19 cellular contexts compared by ENCODE assay signal in genomic region chr1:89918794-89919155, GRCh38.
DNase-seq lines count a peak whose midpoint lies in the region; ATAC-seq, FAIRE-seq and TF ChIP-seq lines count a peak whose summit lies in the region.
"Had no signal": no experiment of that assay in that cellular context is flagged by ENCODE, and none has a peak within 500 bp of the region (broad histone marks: within the 10 kb centered on the region; RNA-seq: fewer than 3 reads in every experiment).

No MANE protein-coding gene starts in this region.

- H3K9me3 ChIP-seq in gastrocnemius medialis: no peaks in the 10 kb centered on the region
- H3K9me3 ChIP-seq in CD4-positive, alpha-beta T cell (ENCODE audit: control insufficient read depth, low read length): no peaks in the 10 kb centered on the region
- H3K9me3 ChIP-seq: esophagus muscularis mucosa, mucosa of descending colon, upper lobe of right lung had no signal

- peak; percentile 95 for ATAC-seq in esophagus mucosa
- ATAC-seq in gastrocnemius medialis: peak in 1 of 2 donors; percentile 28
- ATAC-seq in CD4-positive, alpha-beta T cell (ENCODE audit: poor library complexity): no peak
- no peak for ATAC-seq in GM21717 (IDR thresholded peaks at IDR 0.05; ENCODE audit: unreplicated experiment)
- no peak for ATAC-seq in GM19324 (IDR thresholded peaks at IDR 0.05; ENCODE audit: low FRiP score, unreplicated experiment)
- ATAC-seq: HCT116, upper lobe of right lung had no signal

- H3K27ac ChIP-seq in gastrocnemius medialis: peak overlapping the region in 3 of 4 donors; percentile 50 to 75 (median 60)
- no peak overlapping the region for H3K27ac ChIP-seq in CD4-positive, alpha-beta T cell (ENCODE audit: low read depth, low read length)
- H3K27ac ChIP-seq: brain microvascular endothelial cell, esophagus muscularis mucosa, SJSA1, upper lobe of right lung had no signal

- peak; percentile 52 for FAIRE-seq in H54 (lab: Jason Lieb, UNC)

- in situ Hi-C loops in gastrocnemius medialis (cut with MboI; ENCODE audit: low sequenced_read_pairs in 4 of 4): no loop called here

- intact Hi-C loops in gastrocnemius medialis (cut with DNase I; ENCODE audit: low total_unique reads): loop anchor here (5.0 kb wide), 1 partner anchor 96 kb away; the partner anchor contains the start of gene LRRC8D
- intact Hi-C loops in CD4-positive, alpha-beta T cell (cut with DNase I, micrococcal nuclease): no loop called here

- peaks cover 42% of the 10 kb centered on the region for H3K36me3 Mint-ChIP-seq in CD4-positive, alpha-beta T cell (ENCODE audit: low read depth)

- no peak for TF ChIP-seq CTCF in gastrocnemius medialis (IDR thresholded peaks at IDR 0.05 in 4 of 5, conservative IDR thresholded peaks at IDR 0.05 in 1 of 5)
- TF ChIP-seq CTCF in CD4-positive, alpha-beta T cell (IDR thresholded peaks at IDR 0.05): no peak

- no peak overlapping the region for H3K4me3 ChIP-seq in gastrocnemius medialis
- H3K4me3 ChIP-seq: esophagus muscularis mucosa, mucosa of descending colon, SJSA1, upper lobe of right lung had no signal

- no peak overlapping the region for H3K27ac Mint-ChIP-seq in CD4-positive, alpha-beta T cell
- H3K27ac Mint-ChIP-seq: activated naive CD4-positive, alpha-beta T cell treated with anti-CD3 and anti-CD28 coated beads, Interleukin-2, amount 10 ng/mL, durations not matched to agents 7 days and 5 days had no signal

- POLR2A ChIA-PET in CD4-positive, alpha-beta T cell (lab: Charles Lee): interaction anchor here (1.5 kb wide), 1 partner anchor 75 kb away, joined by 5 read pairs; no protein-coding TSS in a partner anchor

- H3K36me3 ChIP-seq in gastrocnemius medialis: no peaks in the 10 kb centered on the region
- H3K36me3 ChIP-seq: esophagus muscularis mucosa, upper lobe of right lung had no signal

- peaks cover 17% of the 10 kb centered on the region for H3K4me1 Mint-ChIP-seq in CD4-positive, alpha-beta T cell (ENCODE audit: low read depth)

- no peaks in the 10 kb centered on the region for H3K27me3 Mint-ChIP-seq in CD4-positive, alpha-beta T cell
- H3K27me3 Mint-ChIP-seq: activated naive CD4-positive, alpha-beta T cell treated with anti-CD3 and anti-CD28 coated beads, Interleukin-2, amount 10 ng/mL, durations not matched to agents 7 days and 5 days had no signal

- H3K4me3 Mint-ChIP-seq in CD4-positive, alpha-beta T cell: no peak overlapping the region
- H3K4me3 Mint-ChIP-seq: activated naive CD4-positive, alpha-beta T cell treated with anti-CD3 and anti-CD28 coated beads, Interleukin-2, amount 10 ng/mL, durations not matched to agents 7 days and 5 days had no signal

- CTCF ChIA-PET in CD4-positive, alpha-beta T cell (lab: Charles Lee): interaction anchor here (4.2 kb wide), 1 partner anchor 75 kb away, joined by 13 read pairs; no protein-coding TSS in a partner anchor

- H3K4me1 ChIP-seq in gastrocnemius medialis: peaks cover 11 to 34% of the 10 kb centered on the region in 2 donors
- H3K4me1 ChIP-seq: upper lobe of right lung had no signal

- DNase-seq in H54 (ENCODE audit: insufficient read length, low spot score): no peak
- peak; percentile 75 for DNase-seq in NCI-H226
- no peak for DNase-seq in gastrocnemius medialis
- DNase-seq in CD4-positive, alpha-beta T cell: no peak
- no peak for DNase-seq in hippocampal formation (lab: John Stamatoyannopoulos, UW)
- DNase-seq: activated CD4-positive, alpha-beta T cell treated with anti-CD3 and anti-CD28 coated beads for 4 hours; activated naive CD4-positive, alpha-beta T cell treated with anti-CD3 and anti-CD28 coated beads, Interleukin-2, amount 10 ng/mL, durations not matched to agents 7 days and 5 days; brain microvascular endothelial cell; C1 segment of cervical spinal cord; left cardiac atrium; mucosa of descending colon; NCI-H187 treated with DMSO at 0.1 percent for 48 hours; upper lobe of right lung had no signal

- no peaks in the 10 kb centered on the region for H3K27me3 ChIP-seq in gastrocnemius medialis
- no peaks in the 10 kb centered on the region for H3K27me3 ChIP-seq in CD4-positive, alpha-beta T cell (ENCODE audit: control insufficient read depth, insufficient read depth, low read length)
- H3K27me3 ChIP-seq: brain microvascular endothelial cell, esophagus muscularis mucosa, SJSA1, upper lobe of right lung had no signal

- no peak for TF ChIP-seq POLR2A in H54 (IDR thresholded peaks at IDR 0.05; ENCODE audit: low read depth, low read length)
- TF ChIP-seq POLR2A in gastrocnemius medialis (IDR thresholded peaks at IDR 0.05): no peak

- H3K9me3 Mint-ChIP-seq in CD4-positive, alpha-beta T cell: peaks cover 8% of the 10 kb centered on the region
